In the genomic region with DNA sequence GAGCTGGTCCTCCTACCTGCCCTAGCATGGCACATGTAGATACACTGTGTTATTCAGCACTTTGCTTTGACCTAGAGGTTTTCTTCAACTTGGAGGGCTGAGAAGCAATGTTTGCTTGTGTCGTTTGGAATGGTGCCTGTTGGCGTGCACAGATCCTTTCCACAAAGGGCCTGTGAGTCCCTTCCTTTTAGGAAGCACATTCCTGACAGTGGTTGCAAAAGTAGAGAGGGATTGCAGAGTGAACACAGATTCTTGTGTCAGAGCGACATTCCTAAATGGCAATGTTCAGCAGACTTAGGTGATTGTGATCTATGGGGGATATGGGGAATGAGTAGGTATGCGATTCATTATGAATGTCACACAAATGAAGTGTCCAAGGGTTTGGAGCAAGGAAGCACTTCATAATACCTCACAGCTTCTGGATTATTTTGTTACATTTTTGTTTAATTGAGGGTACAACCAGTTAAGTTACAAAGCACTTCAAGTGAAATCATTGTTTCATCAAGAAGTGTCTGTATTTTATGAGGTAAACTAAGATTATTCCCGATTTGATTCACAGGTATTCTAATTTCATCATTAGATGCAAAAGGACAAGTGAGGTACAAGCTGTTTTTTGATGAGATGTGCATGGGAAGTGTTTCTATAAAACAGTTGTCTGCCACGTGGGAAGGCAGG, we compare ENCODE assay signal across 8 cellular contexts. TPM values are rescaled to one million over a fixed set of nuclear protein-coding genes. Genes with fewer than 3 reads are reported as not detected.
DNase-seq lines count a peak whose midpoint lies in the region; ATAC-seq and TF ChIP-seq lines count a peak whose summit lies in the region.

No MANE protein-coding gene starts in this region.

- H3K27ac ChIP-seq in urinary bladder (ENCODE audit: low read depth) = no peak overlapping the region

- CTCF ChIA-PET in activated naive CD4-positive, alpha-beta T cell treated with anti-CD3 and anti-CD28 coated beads, Interleukin-2, amount 10 ng/mL, durations not matched to agents 7 days and 5 days (lab: Charles Lee) = interaction anchor here (0.6 kb wide), 1 partner anchor 345 kb away, joined by 4 read pairs; no protein-coding TSS in a partner anchor

- peak overlapping the region; percentile 98 for H3K4me3 Mint-ChIP-seq in activated naive CD4-positive, alpha-beta T cell treated with anti-CD3 and anti-CD28 coated beads, Interleukin-2, amount 10 ng/mL, durations not matched to agents 7 days and 5 days

- H3K9me3 Mint-ChIP-seq in activated naive CD4-positive, alpha-beta T cell treated with anti-CD3 and anti-CD28 coated beads, Interleukin-2, amount 10 ng/mL, durations not matched to agents 7 days and 5 days = no peaks in the 10 kb centered on the region
- H3K9me3 Mint-ChIP-seq in activated naive CD4-positive, alpha-beta T cell treated with anti-CD3 and anti-CD28 coated beads, Interleukin-2, amount 50 U/mL, for 72 hours = no peaks in the 10 kb centered on the region

- no peaks in the 10 kb centered on the region for H3K36me3 ChIP-seq in urinary bladder (ENCODE audit: insufficient read depth)

- no peak overlapping the region for H3K4me3 ChIP-seq in cardiac fibroblast (replicated peaks in 1 of 2; ENCODE audit: low read depth in 2 of 2, low read length in 2 of 2)
- peak overlapping the region; percentile 37 for H3K4me3 ChIP-seq in urinary bladder (ENCODE audit: low read depth, low read length)

- H3K27me3 Mint-ChIP-seq in activated naive CD4-positive, alpha-beta T cell treated with anti-CD3 and anti-CD28 coated beads, Interleukin-2, amount 10 ng/mL, durations not matched to agents 7 days and 5 days = no peaks in the 10 kb centered on the region

- no peak for DNase-seq in activated naive CD4-positive, alpha-beta T cell treated with anti-CD3 and anti-CD28 coated beads, Interleukin-2, amount 10 ng/mL, durations not matched to agents 7 days and 5 days
- DNase-seq in activated naive CD4-positive, alpha-beta T cell treated with anti-CD3 and anti-CD28 coated beads, Interleukin-2, amount 50 U/mL, for 72 hours (ENCODE audit: low spot score in 2 of 2) = no peak
- DNase-seq in cardiac fibroblast (ENCODE audit: low read depth in 2 of 2) = peak; percentile 32 to 55
- peak; percentile 15 for DNase-seq in medulla oblongata (ENCODE audit: extremely low spot score)
- no peak for DNase-seq in EL

- peak overlapping the region; percentile 80 for H3K27ac Mint-ChIP-seq in activated naive CD4-positive, alpha-beta T cell treated with anti-CD3 and anti-CD28 coated beads, Interleukin-2, amount 10 ng/mL, durations not matched to agents 7 days and 5 days
- peak overlapping the region in 1 of 2 donors; percentile 54 for H3K27ac Mint-ChIP-seq in activated naive CD4-positive, alpha-beta T cell treated with anti-CD3 and anti-CD28 coated beads, Interleukin-2, amount 50 U/mL, for 72 hours

- WGBS in urinary bladder = 40% methylated on average over 6 of the region's 6 CpGs

- H3K4me1 ChIP-seq in urinary bladder (ENCODE audit: insufficient read depth) = peaks cover 4% of the 10 kb centered on the region

- ATAC-seq in activated naive CD4-positive, alpha-beta T cell treated with anti-CD3 and anti-CD28 coated beads, Interleukin-2, amount 50 U/mL, for 72 hours = no peak
- ATAC-seq in GM21390 (IDR thresholded peaks at IDR 0.05; ENCODE audit: unreplicated experiment) (no peak), HG02763 (IDR thresholded peaks at IDR 0.05; ENCODE audit: unreplicated experiment) (no peak)

- peaks cover 35% of the 10 kb centered on the region for H3K4me1 Mint-ChIP-seq in activated naive CD4-positive, alpha-beta T cell treated with anti-CD3 and anti-CD28 coated beads, Interleukin-2, amount 10 ng/mL, durations not matched to agents 7 days and 5 days

- no peaks in the 10 kb centered on the region for H3K36me3 Mint-ChIP-seq in activated naive CD4-positive, alpha-beta T cell treated with anti-CD3 and anti-CD28 coated beads, Interleukin-2, amount 10 ng/mL, durations not matched to agents 7 days and 5 days
- H3K36me3 Mint-ChIP-seq in activated naive CD4-positive, alpha-beta T cell treated with anti-CD3 and anti-CD28 coated beads, Interleukin-2, amount 50 U/mL, for 72 hours = peaks cover 0 to 11% of the 10 kb centered on the region in 2 donors

- TF ChIP-seq CTCF in cardiac fibroblast (IDR thresholded peaks at IDR 0.05; ENCODE audit: low read depth, low read length) = no peak

RNA-seq across cellular contexts. Expression of gene RNF144B, which starts 0.7 kb away (rescaled TPM):
- total RNA-seq in activated naive CD4-positive, alpha-beta T cell treated with anti-CD3 and anti-CD28 coated beads, Interleukin-2, amount 50 U/mL, for 72 hours = under 1 TPM; 0.91 to 0.95 TPM
- 13.2 TPM for total RNA-seq in urinary bladder
- 5.6 TPM for polyA plus RNA-seq in urinary bladder

Comparison
In these comparisons a context has a peak if more than half of its experiments do, and no peak if none do; other contexts are left out.
1. DNase-seq: peak in cardiac fibroblast (2 of 2) and medulla oblongata (single experiment); none in activated naive CD4-positive, alpha-beta T cell treated with anti-CD3 and anti-CD28 coated beads, Interleukin-2, amount 10 ng/mL, durations not matched to agents 7 days and 5 days (single experiment), activated naive CD4-positive, alpha-beta T cell treated with anti-CD3 and anti-CD28 coated beads, Interleukin-2, amount 50 U/mL, for 72 hours (0 of 2) and EL (single experiment).